22 cellular contexts compared by ENCODE assay signal in the genomic region with DNA sequence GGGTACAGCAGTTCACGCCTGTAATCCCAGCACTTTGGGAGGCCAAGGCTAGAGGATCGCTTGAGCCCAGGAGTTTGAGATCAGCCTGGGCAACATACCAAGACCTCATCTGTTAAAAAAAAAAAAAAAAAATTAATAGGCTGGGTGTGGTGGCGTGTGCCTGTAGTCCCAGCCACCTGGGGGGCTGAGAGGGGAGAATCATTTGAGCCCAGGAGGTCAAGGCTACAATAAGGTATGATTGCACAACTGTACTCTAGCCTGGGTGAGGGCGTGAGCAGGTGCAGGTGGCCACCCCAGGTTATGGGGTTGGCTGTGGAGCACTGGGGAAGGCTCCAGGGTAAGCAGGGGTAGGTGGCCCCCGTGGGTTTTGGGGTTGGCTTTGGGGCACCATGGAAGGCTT. TPM values are rescaled to one million over a fixed set of nuclear protein-coding genes. Genes with fewer than 3 reads are reported as not detected.
DNase-seq lines count a peak whose midpoint lies in the region; ATAC-seq, FAIRE-seq and TF ChIP-seq lines count a peak whose summit lies in the region.
"Had no signal": no experiment of that assay in that cellular context is flagged by ENCODE, and none has a peak within 500 bp of the region (broad histone marks: within the 10 kb centered on the region; RNA-seq: fewer than 3 reads in every experiment).

No MANE protein-coding gene starts in this region.

- FAIRE-seq in HepG2 (lab: Jason Lieb, UNC) = no peak
- FAIRE-seq: GM12891 had no signal

- no peak overlapping the region for H2AFZ ChIP-seq in HepG2 (ENCODE audit: low read length)
- H2AFZ ChIP-seq in neuronal stem cell (ENCODE audit: low read length) = no peak overlapping the region

- no peak overlapping the region for H2BK120ac ChIP-seq in neuronal stem cell (ENCODE audit: low read depth, low read length)

- CTCF ChIA-PET in HepG2 (lab: Yijun Ruan, JAX; ENCODE audit: low intra/inter-chr PET ratio, low total read pairs) = interaction anchor here (3.4 kb wide), 1 partner anchor 60 kb away, joined by 33 read pairs; no protein-coding TSS in a partner anchor
- CTCF ChIA-PET in GM10248 (lab: Yijun Ruan, JAX) = no interaction called here

- H2BK5ac ChIP-seq in neuronal stem cell (ENCODE audit: low read length) = peak overlapping the region; percentile 15

- TF ChIP-seq POLR2A in HepG2 (IDR thresholded peaks at IDR 0.05; ENCODE audit: insufficient read depth in 1 of 2, low read depth in 2 of 2, low read length in 2 of 2) (no peak), right lobe of liver (IDR thresholded peaks at IDR 0.05) (no peak)

- H3K9me3 ChIP-seq in HepG2 (ENCODE audit: low read length) = no peaks in the 10 kb centered on the region
- no peaks in the 10 kb centered on the region for H3K9me3 ChIP-seq in right lobe of liver
- H3K9me3 ChIP-seq in neuronal stem cell (replicated peaks in 1 of 2; ENCODE audit: control insufficient read depth in 2 of 2, insufficient read depth in 1 of 2, low read depth in 1 of 2, low read length in 2 of 2) = peaks cover 0 to 6% of the 10 kb centered on the region in 2 donors
- H3K9me3 ChIP-seq: Caco-2, HAP-1, SJCRH30 had no signal

- TF ChIP-seq RAD21 in HepG2 (CRISPR knock-in tag; IDR thresholded peaks at IDR 0.05) = no peak

- H4K20me1 ChIP-seq in HepG2 (ENCODE audit: insufficient read depth, low read length) = no peaks in the 10 kb centered on the region

- no peak overlapping the region for H3K23ac ChIP-seq in neuronal stem cell (ENCODE audit: low read depth, low read length, poor library complexity)

- peaks cover 26% of the 10 kb centered on the region for H3K79me1 ChIP-seq in neuronal stem cell (ENCODE audit: low read depth, low read length)

- no peak overlapping the region for H3K14ac ChIP-seq in neuronal stem cell (ENCODE audit: low read length)

- H3K4me1 ChIP-seq in HepG2 (ENCODE audit: insufficient read depth, low read length) = peaks cover 59% of the 10 kb centered on the region
- peaks cover 0 to 10% (median 4%) of the 10 kb centered on the region in 4 donors for H3K4me1 ChIP-seq in right lobe of liver
- H3K4me1 ChIP-seq in neuronal stem cell (ENCODE audit: control insufficient read depth in 2 of 2, insufficient read depth in 1 of 2, low read depth in 1 of 2, low read length in 2 of 2) = peaks cover 26 to 38% of the 10 kb centered on the region in 2 donors
- H3K4me1 ChIP-seq: HAP-1 had no signal

- POLR2A ChIA-PET in HepG2 (lab: Yijun Ruan, JAX) (interaction anchor here (0.8 to 3.1 kb wide), 2 partner anchors 18 to 20 kb away, joined by 3 to 18 read pairs; no protein-coding TSS in a partner anchor), GM10248 (lab: Yijun Ruan, JAX) (no interaction called here)

- H2BK12ac ChIP-seq in neuronal stem cell (ENCODE audit: low read length) = no peak overlapping the region

- H3K18ac ChIP-seq in neuronal stem cell (ENCODE audit: low read length) = no peak overlapping the region

- TF ChIP-seq EP300 in HepG2 (IDR thresholded peaks at IDR 0.05; ENCODE audit: low read depth in 2 of 2, low read length in 2 of 2) (no peak), HepG2 (CRISPR knock-in tag; IDR thresholded peaks at IDR 0.05; ENCODE audit: borderline replicate concordance) (no peak)

- DNase-seq in HepG2 (ENCODE audit: low spot score) (no peak), right lobe of liver (no peak), neuronal stem cell (ENCODE audit: low spot score) (no peak), GM10248 (ENCODE audit: extremely low spot score) (no peak), DMS53 (lab: John Stamatoyannopoulos, UW) (no peak)
- no peak for DNase-seq in stimulated activated CD4-positive, alpha-beta T cell treated with anti-CD3 and anti-CD28 coated beads, Interleukin-2, amount 100 ng/mL, for 24 hours
- DNase-seq: CD4-positive, alpha-beta memory T cell; EL; GDM1; GOT3; NCI-H446; NCI-H524 treated with DMSO at 0.1 percent for 48 hours; NK-92 treated with Interleukin-12 subunit alpha and Interleukin-12 subunit beta, amount 100 ng/mL, for 24 hours; PC-3 had no signal

- ATAC-seq in HepG2 = no peak
- ATAC-seq in right lobe of liver = no peak
- ATAC-seq: PC-3, Right ventricle myocardium inferior had no signal

- no peak overlapping the region for H3K4ac ChIP-seq in neuronal stem cell (ENCODE audit: low read length)

- no peak overlapping the region for H2BK15ac ChIP-seq in neuronal stem cell (ENCODE audit: low read length)

- H4K91ac ChIP-seq in neuronal stem cell (ENCODE audit: low read depth, low read length, poor library complexity) = no peak overlapping the region

- no peak overlapping the region for H4K8ac ChIP-seq in neuronal stem cell (ENCODE audit: low read depth, low read length)

- peaks cover 7% of the 10 kb centered on the region for H3K79me2 ChIP-seq in HepG2 (ENCODE audit: insufficient read depth, low read length)

- H3K27ac ChIP-seq in HepG2 (ENCODE audit: extremely low read length, insufficient read depth, low read length) (no peak overlapping the region), right lobe of liver (no peak overlapping the region), cingulate gyrus (ENCODE audit: low read depth, low read length) (peak overlapping the region; percentile 47), neuronal stem cell (replicated peaks; ENCODE audit: low read length) (no peak overlapping the region)
- H3K27ac ChIP-seq: HL-60, SJCRH30 had no signal

- H3K9ac ChIP-seq in HepG2 (ENCODE audit: insufficient read depth, low read depth, low read length) (no peak overlapping the region), neuronal stem cell (ENCODE audit: low read depth, low read length, poor library complexity) (no peak overlapping the region)

- intact Hi-C loops in HepG2 (cut with micrococcal nuclease; ENCODE audit: unreplicated experiment) (loop anchor here (1.0 kb wide), 2 partner anchors 18 to 61 kb away; no protein-coding TSS in a partner anchor), right lobe of liver (cut with DNase I) (no loop called here)

- no TSS peak for BruUV-seq in HepG2 (replicated peaks; lab: Mats Ljungman, UMichigan)

- 0 out of 6 replicates have a peak overlapping the region, but pooled peaks of 1 of the 3 experiments have one; percentile 76 for H3K4me3 ChIP-seq in HepG2 (replicated peaks in 1 of 3; ENCODE audit: insufficient read depth in 1 of 3, low read depth in 2 of 3, low read length in 3 of 3)
- no peak overlapping the region for H3K4me3 ChIP-seq in right lobe of liver
- no peak overlapping the region for H3K4me3 ChIP-seq in neuronal stem cell (ENCODE audit: low read length in 2 of 2)
- H3K4me3 ChIP-seq: HAP-1 had no signal

- in situ Hi-C loops in HepG2 (cut with HindIII; ENCODE audit: extremely low pct_ligation_motif_present, low pct_unique_long_range_greater_than_20kb) = loop anchor here (5.0 kb wide), 1 partner anchor 61 kb away; no protein-coding TSS in a partner anchor

- 86% methylated on average over 5 of the region's 5 CpGs for whole genome bisulfite sequencing in HepG2 (ENCODE audit: low lambda C conversion rate)
- WGBS in right lobe of liver (ENCODE audit: insufficient coverage, low coverage, low lambda C conversion rate, missing lambda C conversion rate) = 74% methylated on average over 5 of the region's 5 CpGs
- WGBS in neuronal stem cell (ENCODE audit: extremely low coverage in 2 of 2, insufficient read length in 2 of 2, insufficient replicate concordance in 1 of 2), 2 donors = no CpG with 5 or more reads among the region's 5 CpGs

- peak overlapping the region; percentile 16 for H2AK5ac ChIP-seq in neuronal stem cell (ENCODE audit: low read depth, low read length)

- no peaks in the 10 kb centered on the region for H3K27me3 ChIP-seq in HepG2 (ENCODE audit: control insufficient read depth in 1 of 2, insufficient read depth in 2 of 2, low read length in 2 of 2)
- H3K27me3 ChIP-seq in right lobe of liver = no peaks in the 10 kb centered on the region
- H3K27me3 ChIP-seq in neuronal stem cell (ENCODE audit: control insufficient read depth in 3 of 3, insufficient read depth in 3 of 3, low read depth in 1 of 3, low read length in 3 of 3) = peaks cover 0 to 2% (median 0%) of the 10 kb centered on the region in 3 experiments

- H3K36me3 ChIP-seq in HepG2 (replicated peaks in 1 of 2; ENCODE audit: control insufficient read depth in 1 of 2, insufficient read depth in 2 of 2, low read length in 2 of 2) (peaks cover 0 to 6% of the 10 kb centered on the region in 2 experiments; a peak in 2 of 5 replicates), right lobe of liver (no peaks in the 10 kb centered on the region), neuronal stem cell (replicated peaks in 1 of 2; ENCODE audit: control insufficient read depth in 2 of 2, insufficient read depth in 2 of 2, low read length in 2 of 2) (peaks cover 8 to 17% of the 10 kb centered on the region in 2 donors)
- H3K36me3 ChIP-seq: HAP-1, SJCRH30 had no signal

- no peak overlapping the region; the same call in 1 of the 2 replicates for H3K4me2 ChIP-seq in HepG2 (ENCODE audit: low read depth, low read length)
- no peak overlapping the region for H3K4me2 ChIP-seq in neuronal stem cell (ENCODE audit: insufficient read depth, low read length, poor library complexity, severe bottlenecking)

- TF ChIP-seq CTCF in HepG2 (CRISPR knock-in tag; IDR thresholded peaks at IDR 0.05) (no peak), right lobe of liver (IDR thresholded peaks at IDR 0.05) (no peak), GM10248 (IDR thresholded peaks at IDR 0.05; ENCODE audit: control extremely low read depth, extremely low read depth, low read depth, missing control alignments) (no peak)

RNA-seq across cellular contexts. Expression of gene MCF2L, which starts 33.9 kb away (rescaled TPM):
- total RNA-seq in HepG2 (2016; rRNA removed; fragmentation: Illumina TruSeq; extraction: Trizol) (13.7 and 19.4 TPM in 2 replicates), right lobe of liver (10 to 100 TPM in 5 of 6 experiments, 1 to 10 TPM in 1; 9.6 to 18.4 (median 11.7) TPM)
- total RNA-seq in HepG2 (2016; cell fraction: cytosol; rRNA removed; fragmentation: Illumina TruSeq; extraction: Trizol; ENCODE audit: low read depth) = 2.3 and 3.4 TPM in 2 replicates
- 10.9 and 20.3 TPM in 2 replicates for total RNA-seq in HepG2 (2016; cell fraction: insoluble cytoplasmic fraction; rRNA removed; fragmentation: Illumina TruSeq; extraction: Trizol)
- 5.5 and 5.6 TPM in 2 replicates for total RNA-seq in HepG2 (2016; cell fraction: membrane; rRNA removed; fragmentation: Illumina TruSeq; extraction: Trizol)
- total RNA-seq in HepG2 (2016; cell fraction: nucleus; rRNA removed; fragmentation: Illumina TruSeq; extraction: Trizol) = 24.6 and 25.3 TPM in 2 replicates
- 28.4 and 33.6 TPM in 2 replicates for polyA plus RNA-seq in HepG2 (2011; rRNA removed)
- polyA plus RNA-seq in HepG2 (2011; cell fraction: cytosol; rRNA removed) = 13.6 and 15.2 TPM in 2 replicates
- polyA plus RNA-seq in HepG2 (2011; cell fraction: nucleus; rRNA removed) = 196 and 262 TPM in 2 replicates
- 26.3 and 28.9 TPM in 2 replicates for polyA plus RNA-seq in HepG2 (2012)
- polyA plus RNA-seq in HepG2 (2016; cell fraction: cytosol; fragmentation: Illumina TruSeq; extraction: Trizol; ENCODE audit: low read depth) = 1.1 and 1.3 TPM in 2 replicates
- polyA plus RNA-seq in HepG2 (2016; cell fraction: insoluble cytoplasmic fraction; fragmentation: Illumina TruSeq; extraction: Trizol; ENCODE audit: low read depth) = 10.3 and 10.5 TPM in 2 replicates
- 1.6 and 2.4 TPM in 2 replicates for polyA plus RNA-seq in HepG2 (2016; cell fraction: membrane; fragmentation: Illumina TruSeq; extraction: Trizol; ENCODE audit: low read depth)
- polyA plus RNA-seq in HepG2 (2016; cell fraction: nucleus; fragmentation: Illumina TruSeq; extraction: Trizol; ENCODE audit: insufficient read depth, low read depth) = 57.7 and 66.1 TPM in 2 replicates
- 39.0 and 75.0 TPM in 2 replicates for polyA minus RNA-seq in HepG2 (2011; rRNA and poly(A)+ RNA removed; ENCODE audit: low replicate concordance)
- 16.7 and 21.1 TPM in 2 replicates for polyA minus RNA-seq in HepG2 (2011; cell fraction: cytosol; rRNA and poly(A)+ RNA removed)
- 89.5 and 90.6 TPM in 2 replicates for polyA minus RNA-seq in HepG2 (2011; cell fraction: nucleus; rRNA and poly(A)+ RNA removed)
- polyA plus RNA-seq in neuronal stem cell (2013, experiment 1 of 2) = 20.8 TPM
- polyA plus RNA-seq in neuronal stem cell (2013, experiment 2 of 2) = 20.3 TPM
- total RNA-seq: M059J had no signal
